26 cellular contexts compared by ENCODE assay signal in genomic region chr7:44434201-44434600, GRCh38. TPM values are rescaled to one million over a fixed set of nuclear protein-coding genes. Genes with fewer than 3 reads are reported as not detected.
A peak's percentile ranks its signal among the peaks of the same experiment; 100 is the strongest.
DNase-seq lines count a peak whose midpoint lies in the region; ATAC-seq lines count a peak whose summit lies in the region.
"Had no signal": no experiment of that assay in that cellular context is flagged by ENCODE, and none has a peak within 500 bp of the region (broad histone marks: within the 10 kb centered on the region; RNA-seq: fewer than 3 reads in every experiment).

No MANE protein-coding gene starts in this region.

- H3K4me3 Mint-ChIP-seq in activated T-helper 17 cell treated with anti-CD3 and anti-CD28 coated beads, Interleukin-2, amount 50 U/mL, for 72 hours: no peak overlapping the region
- H3K4me3 Mint-ChIP-seq: activated CD8-positive, alpha-beta T cell treated with anti-CD3 and anti-CD28 coated beads, Interleukin-2, amount 10 ng/mL, durations not matched to agents 7 days and 5 days; activated naive CD8-positive, alpha-beta T cell; HFFc6; natural killer cell treated with Interleukin-12 subunit alpha and Interleukin-12 subunit beta and Interleukin-15 and Interleukin-18, amount 100 ng/mL, for 72 hours had no signal

- H3K4me1 Mint-ChIP-seq in activated T-helper 17 cell treated with anti-CD3 and anti-CD28 coated beads, Interleukin-2, amount 50 U/mL, for 72 hours: peaks cover 31% of the 10 kb centered on the region

- H3K27ac Mint-ChIP-seq in activated naive CD4-positive, alpha-beta T cell treated with anti-CD3 and anti-CD28 coated beads, Interleukin-2, amount 50 U/mL, for 72 hours: peak overlapping the region; percentile 10 to 23
- peak overlapping the region; percentile 53 for H3K27ac Mint-ChIP-seq in activated T-helper 17 cell treated with anti-CD3 and anti-CD28 coated beads, Interleukin-2, amount 50 U/mL, for 72 hours
- H3K27ac Mint-ChIP-seq: activated CD8-positive, alpha-beta T cell treated with anti-CD3 and anti-CD28 coated beads, Interleukin-2, amount 10 ng/mL, durations not matched to agents 7 days and 5 days; HFFc6 had no signal

- ATAC-seq in activated naive CD4-positive, alpha-beta T cell treated with anti-CD3 and anti-CD28 coated beads, Interleukin-2, amount 50 U/mL, for 72 hours: no peak
- ATAC-seq in activated T-helper 17 cell treated with anti-CD3 and anti-CD28 coated beads, Interleukin-2, amount 50 U/mL, for 72 hours (replicated peaks): no peak
- ATAC-seq in left ventricle myocardium superior: peak; percentile 80
- ATAC-seq in HG02973 (IDR thresholded peaks at IDR 0.05; ENCODE audit: unreplicated experiment): no peak
- ATAC-seq in HG02623 (IDR thresholded peaks at IDR 0.05; ENCODE audit: unreplicated experiment): no peak
- ATAC-seq: activated CD8-positive, alpha-beta T cell treated with anti-CD3 and anti-CD28 coated beads, Interleukin-2, amount 10 ng/mL, durations not matched to agents 7 days and 5 days; natural killer cell treated with Interleukin-12 subunit alpha and Interleukin-12 subunit beta and Interleukin-15 and Interleukin-18, amount 100 ng/mL, for 72 hours; SK-N-SH treated with all-trans-retinoic acid at 6 μM for 48 hours had no signal

- no peaks in the 10 kb centered on the region for H3K27me3 Mint-ChIP-seq in activated T-helper 17 cell treated with anti-CD3 and anti-CD28 coated beads, Interleukin-2, amount 50 U/mL, for 72 hours
- H3K27me3 Mint-ChIP-seq: activated naive CD8-positive, alpha-beta T cell; natural killer cell treated with Interleukin-12 subunit alpha and Interleukin-12 subunit beta and Interleukin-15 and Interleukin-18, amount 100 ng/mL, for 72 hours had no signal

- intact Hi-C loops in left ventricle myocardium superior (cut with micrococcal nuclease): no loop called here

- H3K9me3 Mint-ChIP-seq in activated naive CD4-positive, alpha-beta T cell treated with anti-CD3 and anti-CD28 coated beads, Interleukin-2, amount 50 U/mL, for 72 hours: no peaks in the 10 kb centered on the region
- no peaks in the 10 kb centered on the region for H3K9me3 Mint-ChIP-seq in activated T-helper 17 cell treated with anti-CD3 and anti-CD28 coated beads, Interleukin-2, amount 50 U/mL, for 72 hours
- H3K9me3 Mint-ChIP-seq: HFFc6; natural killer cell treated with Interleukin-12 subunit alpha and Interleukin-12 subunit beta and Interleukin-15 and Interleukin-18, amount 100 ng/mL, for 72 hours had no signal

- H3K36me3 Mint-ChIP-seq in activated naive CD4-positive, alpha-beta T cell treated with anti-CD3 and anti-CD28 coated beads, Interleukin-2, amount 50 U/mL, for 72 hours: peaks cover 0 to 11% of the 10 kb centered on the region in 2 donors
- H3K36me3 Mint-ChIP-seq in activated T-helper 17 cell treated with anti-CD3 and anti-CD28 coated beads, Interleukin-2, amount 50 U/mL, for 72 hours (ENCODE audit: low read depth): peaks cover 30% of the 10 kb centered on the region

- H3K27ac ChIP-seq in substantia nigra (ENCODE audit: low read depth, low read length, poor library complexity, severe bottlenecking): peak overlapping the region; percentile 36
- H3K27ac ChIP-seq: C4-2B, suprapubic skin, uterus had no signal

- no peak for DNase-seq in activated naive CD4-positive, alpha-beta T cell treated with anti-CD3 and anti-CD28 coated beads, Interleukin-2, amount 50 U/mL, for 72 hours (ENCODE audit: low spot score in 2 of 2)
- no peak for DNase-seq in activated naive CD4-positive, alpha-beta T cell (lab: John Stamatoyannopoulos, UW)
- DNase-seq in left ventricle myocardium superior (peak; percentile 31), substantia nigra (lab: John Stamatoyannopoulos, UW) (peak in 3 of 49 donors; percentile 9 to 29 (median 13)), NCI-H1048 (lab: John Stamatoyannopoulos, UW) (no peak)
- DNase-seq: ACHN; activated CD4-positive, CD25-positive, alpha-beta regulatory T cell; activated CD8-positive, alpha-beta T cell treated with anti-CD3 and anti-CD28 coated beads, Interleukin-2, amount 10 ng/mL, durations not matched to agents 7 days and 5 days; activated T-cell treated with anti-CD3 and anti-CD28 coated beads, Interleukin-2, amount 50 U/mL, for 48 hours; cortex of kidney; EL; glutamatergic neuron; HFFc6; NCI-H1105; NCI-H2029 treated with DMSO at 0.1 percent for 48 hours; stimulated activated CD4-positive, alpha-beta T cell treated with anti-CD3 and anti-CD28 coated beads, Interleukin-1b, Interleukin-23, amount 100 ng/mL, for 48 hours; T1000; uterus had no signal

RNA-seq across cellular contexts. Expression of gene NUDCD3, which starts 56.3 kb away (rescaled TPM):
- 100 to 1,000 TPM in 1 of 2 donors, 10 to 100 TPM in 1; 87.9 to 112 TPM for total RNA-seq in activated naive CD4-positive, alpha-beta T cell treated with anti-CD3 and anti-CD28 coated beads, Interleukin-2, amount 50 U/mL, for 72 hours
- total RNA-seq in activated T-helper 17 cell treated with anti-CD3 and anti-CD28 coated beads, Interleukin-2, amount 50 U/mL, for 72 hours: 100 to 1,000 TPM in 1 of 2 donors, 10 to 100 TPM in 1; 96.4 to 101 TPM
- 104 TPM for total RNA-seq in left ventricle myocardium superior
